ENCODE assay signal across 13 cellular contexts in genomic region chrX:48694776-48695523, GRCh38. TPM values are rescaled to one million over a fixed set of nuclear protein-coding genes. Genes with fewer than 3 reads are reported as not detected.
DNase-seq lines count a peak whose midpoint lies in the region; ATAC-seq and TF ChIP-seq lines count a peak whose summit lies in the region.
"Had no signal": no experiment of that assay in that cellular context is flagged by ENCODE, and none has a peak within 500 bp of the region (broad histone marks: within the 10 kb centered on the region; RNA-seq: fewer than 3 reads in every experiment).

No MANE protein-coding gene starts in this region.

- peak overlapping the region; percentile 73 for H3K4me3 ChIP-seq in left ventricle myocardium inferior
- peak overlapping the region in 2 of 10 donors; percentile 62 to 63 for H3K4me3 ChIP-seq in heart right ventricle
- no peak overlapping the region for H3K4me3 ChIP-seq in stomach smooth muscle (ENCODE audit: low read length in 2 of 2)
- H3K4me3 ChIP-seq: lung had no signal

- TF ChIP-seq CTCF in left ventricle myocardium inferior (IDR thresholded peaks at IDR 0.05; ENCODE audit: borderline replicate concordance) (no peak), heart right ventricle (IDR thresholded peaks at IDR 0.05) (no peak), glutamatergic neuron (IDR thresholded peaks at IDR 0.05; ENCODE audit: partially characterized antibody, unreplicated experiment) (no peak)

- WGBS in heart right ventricle, 2 donors: 35 to 36% methylated on average over 14 of the region's 14 CpGs

- H3K36me3 ChIP-seq in left ventricle myocardium inferior (peaks cover 5% of the 10 kb centered on the region), heart right ventricle (peaks cover 0 to 8% (median 0%) of the 10 kb centered on the region in 9 donors), stomach smooth muscle (ENCODE audit: control insufficient read depth in 2 of 2, insufficient read depth in 2 of 2, low read length in 2 of 2) (peaks cover 0 to 4% of the 10 kb centered on the region in 2 donors)

- H3K9me3 Mint-ChIP-seq in T-cell (no peaks in the 10 kb centered on the region), glutamatergic neuron (ENCODE audit: unreplicated experiment) (peaks cover 12% of the 10 kb centered on the region)

- ATAC-seq in heart right ventricle (no peak), T-cell (replicated peaks in 1 of 4) (no peak), GM21529 (IDR thresholded peaks at IDR 0.05; ENCODE audit: unreplicated experiment) (no peak), HG03159 (IDR thresholded peaks at IDR 0.05; ENCODE audit: unreplicated experiment) (no peak)

- H3K4me3 Mint-ChIP-seq in T-cell (peak overlapping the region in 2 of 3 donors; percentile 90 to 91), glutamatergic neuron (ENCODE audit: unreplicated experiment) (peak overlapping the region; percentile 91)

- peak overlapping the region; percentile 89 for H3K9ac ChIP-seq in stomach smooth muscle (ENCODE audit: low read length in 2 of 2)

- CTCF ChIA-PET in T-cell (lab: Charles Lee): interaction anchor here in 1 of 2 donors (0.6 kb wide), 1 partner anchor 67 kb away, joined by 3 read pairs; no protein-coding TSS in a partner anchor

- H3K4me1 ChIP-seq in left ventricle myocardium inferior (peaks cover 15% of the 10 kb centered on the region), heart right ventricle (peaks cover 0 to 17% (median 4%) of the 10 kb centered on the region in 9 donors), stomach smooth muscle (ENCODE audit: control insufficient read depth, insufficient read depth, low read length) (peaks cover 13% of the 10 kb centered on the region)

- intact Hi-C loops in left ventricle myocardium inferior (cut with micrococcal nuclease) (no loop called here), heart right ventricle (cut with DNase I) (loop anchor here in 5 of 10 donors (5.0 to 10.0 kb wide), 4 partner anchors 42 to 110 kb away; partner anchors contain the start of gene HDAC6 (in 3 of the 5))

- H3K27ac ChIP-seq in left ventricle myocardium inferior (replicated peaks) (no peak overlapping the region), heart right ventricle (peak overlapping the region in 1 of 10 donors; percentile 85), stomach smooth muscle (ENCODE audit: low read length) (peak overlapping the region; percentile 91)

- H3K27me3 Mint-ChIP-seq in T-cell (peaks cover 0 to 10% of the 10 kb centered on the region in 2 donors), glutamatergic neuron (ENCODE audit: unreplicated experiment) (peaks cover 4% of the 10 kb centered on the region)

- peaks cover 27 to 30% (median 29%) of the 10 kb centered on the region in 3 donors for H3K4me1 Mint-ChIP-seq in T-cell
- H3K4me1 Mint-ChIP-seq in glutamatergic neuron (ENCODE audit: low read depth, unreplicated experiment): peaks cover 13% of the 10 kb centered on the region

- POLR2A ChIA-PET in T-cell (lab: Charles Lee): no interaction called here

- DNase-seq in left ventricle myocardium inferior: no peak
- no peak for DNase-seq in heart right ventricle
- DNase-seq in T-cell: no peak
- no peak for DNase-seq in glutamatergic neuron
- no peak for DNase-seq in SW480 (ENCODE audit: low spot score)
- DNase-seq: body of pancreas; NCI-H2227 treated with DMSO at 0.1 percent for 48 hours; stimulated activated CD4-positive, alpha-beta T cell treated with anti-CD3 and anti-CD28 coated beads, Interleukin-1b, Interleukin-23, amount 100 ng/mL, for 48 hours; upper lobe of left lung had no signal

- H3K27ac Mint-ChIP-seq in T-cell (peak overlapping the region; percentile 59 to 93), glutamatergic neuron (ENCODE audit: unreplicated experiment) (peak overlapping the region; percentile 98)

- H3K36me3 Mint-ChIP-seq in T-cell (peaks cover 12% of the 10 kb centered on the region), glutamatergic neuron (ENCODE audit: unreplicated experiment) (no peaks in the 10 kb centered on the region)

- H3K27me3 ChIP-seq in left ventricle myocardium inferior (ENCODE audit: low read depth) (no peaks in the 10 kb centered on the region), heart right ventricle (peaks cover 0 to 10% (median 0%) of the 10 kb centered on the region in 7 donors), stomach smooth muscle (ENCODE audit: control insufficient read depth in 1 of 2, insufficient read depth in 2 of 2, low read length in 2 of 2) (peaks cover 0 to 12% of the 10 kb centered on the region in 2 donors)
- H3K27me3 ChIP-seq: body of pancreas, upper lobe of left lung had no signal

- no peaks in the 10 kb centered on the region for H3K9me3 ChIP-seq in left ventricle myocardium inferior (replicated peaks)
- H3K9me3 ChIP-seq in heart right ventricle: no peaks in the 10 kb centered on the region
- no peaks in the 10 kb centered on the region for H3K9me3 ChIP-seq in stomach smooth muscle (ENCODE audit: control insufficient read depth in 2 of 2, low read length in 2 of 2)
- H3K9me3 ChIP-seq: body of pancreas, upper lobe of left lung had no signal

RNA-seq across cellular contexts. Expression of gene SUV39H1, which starts 1.6 kb away (rescaled TPM):
- total RNA-seq in left ventricle myocardium inferior (2.6 TPM), heart right ventricle (1 to 10 TPM; 2.2 to 5.6 (median 3.1) TPM), T-cell (10 to 100 TPM in 3 of 5 donors, 1 to 10 TPM in 2; 7.6 to 12.0 (median 10.6) TPM), glutamatergic neuron (ENCODE audit: unreplicated experiment) (4.7 TPM)
- 1 to 10 TPM; 1.4 to 4.6 TPM for polyA plus RNA-seq in heart right ventricle

RNA-seq across cellular contexts. Expression of gene WAS, which starts 11.4 kb away (rescaled TPM):
- 2.3 TPM for total RNA-seq in left ventricle myocardium inferior
- total RNA-seq in heart right ventricle: 10 to 100 TPM in 1 of 10 donors, 1 to 10 TPM in 8, under 1 TPM in 1; 0.86 to 14.3 (median 1.7) TPM
- 1 to 10 TPM; 1.9 TPM for polyA plus RNA-seq in heart right ventricle
- total RNA-seq in T-cell: 100 to 1,000 TPM in 3 of 5 donors, 10 to 100 TPM in 2; 92.0 to 118 (median 103) TPM
- 2.6 TPM for total RNA-seq in glutamatergic neuron (ENCODE audit: unreplicated experiment)

Comparison
In these comparisons a context has a peak if more than half of its experiments do, and no peak if none do; other contexts are left out.
1. RNA of gene WAS, which starts 11.4 kb away (total RNA-seq): 92.0 to 118 TPM in T-cell; 2.6 TPM in glutamatergic neuron (single experiment), 2.3 TPM in left ventricle myocardium inferior (single experiment) and 0.86 to 14.3 TPM in heart right ventricle; every median in the first group is over 4 times any median in the second.